17 cellular contexts compared by ENCODE assay signal in genomic region chr4:90028460-90028859, GRCh38.
A peak's percentile ranks its signal among the peaks of the same experiment; 100 is the strongest.
DNase-seq lines count a peak whose midpoint lies in the region; ATAC-seq, FAIRE-seq and TF ChIP-seq lines count a peak whose summit lies in the region.
"Had no signal": no experiment of that assay in that cellular context is flagged by ENCODE, and none has a peak within 500 bp of the region (broad histone marks: within the 10 kb centered on the region; RNA-seq: fewer than 3 reads in every experiment).

No MANE protein-coding gene starts in this region.

- no TSS peak for BruUV-seq in GM12878 (replicated peaks; lab: Mats Ljungman, UMichigan)

- H3K79me2 ChIP-seq in GM12878 (ENCODE audit: control insufficient read depth, insufficient read depth, low read length) (no peaks in the 10 kb centered on the region), GM23248 (ENCODE audit: insufficient read depth) (no peaks in the 10 kb centered on the region)

- intact Hi-C loops in GM12878 (cut with micrococcal nuclease; ENCODE audit: unreplicated experiment): loop anchor here (5.0 kb wide), 3 partner anchors 99 to 139 kb away; partner anchors contain the start of gene CCSER1
- intact Hi-C loops in CD4-positive, alpha-beta memory T cell (cut with micrococcal nuclease): no loop called here

- ATAC-seq in GM12878 (peak; percentile 76), naive B cell (ENCODE audit: low read depth in 2 of 2) (no peak), GM19035 (IDR thresholded peaks at IDR 0.05; ENCODE audit: unreplicated experiment) (no peak)
- ATAC-seq: HepG2 had no signal

- WGBS in GM12878 (ENCODE audit: insufficient coverage, insufficient replicate concordance, low lambda C conversion rate, missing lambda C conversion rate): 85% methylated on average over 2 of the region's 2 CpGs
- 61 to 63% methylated on average over 2 of the region's 2 CpGs for WGBS in GM23248 (ENCODE audit: low coverage in 1 of 2, low lambda C conversion rate in 2 of 2, missing lambda C conversion rate in 2 of 2), 2 experiments

- SMC1A ChIA-PET in GM12878 (lab: Charles Lee; ENCODE audit: uncharacterized antibody, unreplicated experiment): interaction anchor here (0.8 to 1.4 kb wide), 5 partner anchors 51 to 137 kb away, joined by 3 read pairs; no protein-coding TSS in a partner anchor

- TF ChIP-seq CTCF in GM12878 (IDR thresholded peaks at IDR 0.05 in 2 of 3, conservative IDR thresholded peaks at IDR 0.05 in 1 of 3; ENCODE audit: control insufficient read depth in 2 of 3, extremely low read depth in 1 of 3, insufficient read depth in 1 of 3, low read depth in 3 of 3, low read length in 3 of 3): no peak

- no peaks in the 10 kb centered on the region for H3K36me3 ChIP-seq in GM12878 (ENCODE audit: control insufficient read depth in 2 of 2, insufficient read depth in 2 of 2, low read length in 1 of 2)
- no peaks in the 10 kb centered on the region for H3K36me3 ChIP-seq in GM23248 (ENCODE audit: low read depth)
- H3K36me3 ChIP-seq in CD4-positive, alpha-beta memory T cell (ENCODE audit: insufficient read depth, low read length): no peaks in the 10 kb centered on the region
- H3K36me3 ChIP-seq: HAP-1 had no signal

- H3K9me3 Mint-ChIP-seq in IgD-negative memory B cell (peaks cover 0 to 2% (median 0%) of the 10 kb centered on the region in 3 donors), naive B cell (no peaks in the 10 kb centered on the region)
- H3K9me3 Mint-ChIP-seq in CD4-positive, alpha-beta memory T cell: peaks cover 0 to under 1% (median 0%) of the 10 kb centered on the region in 8 donors
- H3K9me3 Mint-ChIP-seq: CD4-positive, alpha-beta T cell had no signal

- H3K4me1 ChIP-seq in GM12878 (ENCODE audit: control insufficient read depth, insufficient read depth, low read length) (peaks cover 9% of the 10 kb centered on the region), GM23248 (ENCODE audit: insufficient read depth) (no peaks in the 10 kb centered on the region)
- H3K4me1 ChIP-seq in CD4-positive, alpha-beta memory T cell (ENCODE audit: insufficient read depth, low read length): no peaks in the 10 kb centered on the region

- H3K36me3 Mint-ChIP-seq in IgD-negative memory B cell (no peaks in the 10 kb centered on the region), naive B cell (no peaks in the 10 kb centered on the region)
- H3K36me3 Mint-ChIP-seq in CD4-positive, alpha-beta memory T cell: no peaks in the 10 kb centered on the region

- no peaks in the 10 kb centered on the region for H3F3A ChIP-seq in GM23248 (ENCODE audit: insufficient read depth)

- TF ChIP-seq EP300 in GM12878 (IDR thresholded peaks at IDR 0.05; ENCODE audit: borderline replicate concordance in 1 of 2, control insufficient read depth in 1 of 2, low read depth in 2 of 2, low read length in 2 of 2): peak; percentile 20 to 65; a peak in 2 of 4 replicates

- no peak overlapping the region; the same call in 1 of the 2 replicates for H2AFZ ChIP-seq in GM12878 (ENCODE audit: control insufficient read depth, low read depth, low read length)
- H2AFZ ChIP-seq in GM23248: no peak overlapping the region

- no peak overlapping the region for H3K9ac ChIP-seq in GM12878 (ENCODE audit: control insufficient read depth, insufficient read depth, low read length)
- H3K9ac ChIP-seq in GM23248: no peak overlapping the region

- no peaks in the 10 kb centered on the region for H4K20me1 ChIP-seq in GM12878 (ENCODE audit: control insufficient read depth, insufficient read depth)
- H4K20me1 ChIP-seq in GM23248 (ENCODE audit: insufficient read depth): no peaks in the 10 kb centered on the region

- H3K4me3 ChIP-seq in GM12878 (no peak overlapping the region), GM23248 (no peak overlapping the region)
- no peak overlapping the region for H3K4me3 ChIP-seq in CD4-positive, alpha-beta memory T cell (ENCODE audit: low read length in 2 of 2)
- H3K4me3 ChIP-seq: HAP-1 had no signal

- H3K27ac ChIP-seq in GM12878 (ENCODE audit: control insufficient read depth, insufficient read depth): no peak overlapping the region
- no peak overlapping the region for H3K27ac ChIP-seq in GM23248
- H3K27ac ChIP-seq in CD4-positive, alpha-beta memory T cell (ENCODE audit: low read depth, low read length): no peak overlapping the region

- in situ Hi-C loops in GM12878 (cut with MboI) (loop anchor here (10.0 kb wide), 1 partner anchor 266 kb away; no protein-coding TSS in a partner anchor), GM23248 (cut with MboI) (no loop called here)

- peak overlapping the region in 2 of 3 donors; percentile 60 to 73 for H3K27ac Mint-ChIP-seq in IgD-negative memory B cell
- H3K27ac Mint-ChIP-seq in naive B cell: peak overlapping the region in 4 of 6 donors; percentile 3 to 93 (median 76)
- H3K27ac Mint-ChIP-seq in CD4-positive, alpha-beta memory T cell: no peak overlapping the region
- H3K27ac Mint-ChIP-seq: CD4-positive, alpha-beta T cell had no signal

- H3K9me3 ChIP-seq in GM12878 (replicated peaks; ENCODE audit: control insufficient read depth, insufficient read depth, low read length) (no peaks in the 10 kb centered on the region), GM23248 (ENCODE audit: low read depth) (no peaks in the 10 kb centered on the region)
- H3K9me3 ChIP-seq in CD4-positive, alpha-beta memory T cell (ENCODE audit: control insufficient read depth in 1 of 2, low read length in 2 of 2): no peaks in the 10 kb centered on the region
- H3K9me3 ChIP-seq: HAP-1 had no signal

- CTCF ChIA-PET in GM12878 (lab: Yijun Ruan, JAX): interaction anchor here (0.6 to 1.4 kb wide), 4 partner anchors 99 to 309 kb away, joined by 3 to 5 read pairs (median 4); no protein-coding TSS in a partner anchor
- CTCF ChIA-PET in CD4-positive, alpha-beta memory T cell (lab: Charles Lee; ENCODE audit: partially characterized antibody): no interaction called here

- FAIRE-seq in GM12878 (lab: Jason Lieb, UNC): no peak
- FAIRE-seq: H1, HepG2, HTR-8/SVneo had no signal

- no peaks in the 10 kb centered on the region for H3K9me2 ChIP-seq in GM23248 (ENCODE audit: insufficient read depth)

- H3K4me2 ChIP-seq in GM12878 (ENCODE audit: control insufficient read depth, insufficient read depth): no peak overlapping the region
- no peak overlapping the region for H3K4me2 ChIP-seq in GM23248 (ENCODE audit: unreplicated experiment)

- POLR2A ChIA-PET in GM12878 (lab: Charles Lee): interaction anchor here (0.5 kb wide), 1 partner anchor 805 kb away, joined by 12 read pairs; no protein-coding TSS in a partner anchor
- POLR2A ChIA-PET in CD4-positive, alpha-beta memory T cell (lab: Charles Lee; ENCODE audit: partially characterized antibody): no interaction called here

- H3K4me3 Mint-ChIP-seq in IgD-negative memory B cell: no peak overlapping the region
- peak overlapping the region in 1 of 8 donors; percentile 73 for H3K4me3 Mint-ChIP-seq in naive B cell
- H3K4me3 Mint-ChIP-seq in CD4-positive, alpha-beta memory T cell: no peak overlapping the region
- H3K4me3 Mint-ChIP-seq: CD4-positive, alpha-beta T cell had no signal

- H3K27me3 ChIP-seq in GM12878 (replicated peaks in 1 of 2; ENCODE audit: control insufficient read depth in 2 of 2, insufficient read depth in 2 of 2, low read length in 1 of 2) (no peaks in the 10 kb centered on the region), GM23248 (replicated peaks; ENCODE audit: insufficient read depth) (no peaks in the 10 kb centered on the region)
- H3K27me3 ChIP-seq in CD4-positive, alpha-beta memory T cell (ENCODE audit: insufficient read depth, low read length): no peaks in the 10 kb centered on the region

- DNase-seq in COR-L47 (lab: John Stamatoyannopoulos, UW) (peak; percentile 30), GM12878 (ENCODE audit: low read depth, low spot score) (no peak), naive B cell (no peak), GM23248 (no peak)
- no peak for DNase-seq in CD4-positive, alpha-beta memory T cell
- DNase-seq: ACHN; C1 segment of cervical spinal cord; CD4-positive, alpha-beta T cell; DMS153; DMS79 treated with DMSO at 0.1 percent for 48 hours; EL had no signal

- H3K27me3 Mint-ChIP-seq in IgD-negative memory B cell (peaks cover 2% of the 10 kb centered on the region), naive B cell (no peaks in the 10 kb centered on the region)
- peaks cover 0 to 3% of the 10 kb centered on the region in 2 donors for H3K27me3 Mint-ChIP-seq in CD4-positive, alpha-beta memory T cell

- H3K4me1 Mint-ChIP-seq in IgD-negative memory B cell (peaks cover 20 to 28% (median 24%) of the 10 kb centered on the region in 3 donors), naive B cell (peaks cover 17 to 32% (median 24%) of the 10 kb centered on the region in 3 donors)
- peaks cover 0 to 2% (median 0%) of the 10 kb centered on the region in 4 donors for H3K4me1 Mint-ChIP-seq in CD4-positive, alpha-beta memory T cell

- no peak for TF ChIP-seq POLR2A in GM12878 (IDR thresholded peaks at IDR 0.05; ENCODE audit: low read depth, low read length)

- RAD21 ChIA-PET in GM12878 (lab: Charles Lee; ENCODE audit: unreplicated experiment): interaction anchor here (0.5 to 1.0 kb wide), 2 partner anchors 90 to 118 kb away, joined by 3 read pairs; no protein-coding TSS in a partner anchor

- TF ChIP-seq RAD21 in GM12878 (IDR thresholded peaks at IDR 0.05; ENCODE audit: insufficient read depth, low read depth, low read length): no peak

TF ChIP-seq in GM12878, 131 proteins besides CTCF, POLR2A, EP300 and RAD21 (continues in another document):
- TF ChIP-seq NBN (IDR thresholded peaks at IDR 0.05) (peak; percentile 70), YY1 (IDR thresholded peaks at IDR 0.05; ENCODE audit: low read depth, low read length) (no peak), NKRF (conservative IDR thresholded peaks at IDR 0.05) (no peak), ATF7 (IDR thresholded peaks at IDR 0.05; ENCODE audit: low read depth) (peak; percentile 66; the same call in 1 of the 2 replicates)

Comparison
In these comparisons a context has a peak if more than half of its experiments do, and no peak if none do; other contexts are left out.
1. H3K27ac Mint-ChIP-seq: peak in IgD-negative memory B cell (2 of 3) and naive B cell (4 of 6); none in CD4-positive, alpha-beta memory T cell (0 of 7).